8 cellular contexts compared by ENCODE assay signal in genomic region chr1:98053471-98054366, GRCh38.
A peak's percentile ranks its signal among the peaks of the same experiment; 100 is the strongest.
DNase-seq lines count a peak whose midpoint lies in the region; ATAC-seq and TF ChIP-seq lines count a peak whose summit lies in the region.

No MANE protein-coding gene starts in this region.

- H3K9me3 ChIP-seq in lower lobe of right lung: no peaks in the 10 kb centered on the region

- H3K4me3 ChIP-seq in lower lobe of right lung: peak overlapping the region; percentile 63

- H3K36me3 ChIP-seq in lower lobe of right lung: no peaks in the 10 kb centered on the region

- intact Hi-C loops in lower lobe of right lung (cut with DNase I): loop anchor here (10.0 kb wide), 1 partner anchor 411 kb away; no protein-coding TSS in a partner anchor

- TF ChIP-seq CTCF in lower lobe of right lung (IDR thresholded peaks at IDR 0.05): peak; percentile 98

- H3K27me3 ChIP-seq in lower lobe of right lung (ENCODE audit: low read depth): peaks cover 53% of the 10 kb centered on the region

- H3K27ac ChIP-seq in lower lobe of right lung: no peak overlapping the region

- peak; percentile 15 to 49 for DNase-seq in NCI-H524 (lab: John Stamatoyannopoulos, UW)
- DNase-seq in NCI-H524 treated with DMSO at 0.1 percent for 48 hours (lab: John Stamatoyannopoulos, UW): no peak
- peak; percentile 45 for DNase-seq in NCI-H1105 treated with DMSO at 0.1 percent for 48 hours (lab: John Stamatoyannopoulos, UW)
- peak; percentile 49 for DNase-seq in activated CD4-positive, alpha-beta T cell treated with anti-CD3 and anti-CD28 coated beads, Interleukin-2, amount 50 U/mL, for 1 hour
- DNase-seq in effector CD4-positive, alpha-beta T cell: peak; percentile 34
- DNase-seq in lower lobe of right lung: peak; percentile 69
- DNase-seq in stimulated activated CD4-positive, alpha-beta T cell treated with anti-CD3 and anti-CD28 coated beads, TNF-alpha, amount 100 ng/mL, for 24 hours (ENCODE audit: low read depth in 3 of 3): peak in 2 of 3 experiments; percentile 10 to 48

- ATAC-seq in HG02623 (IDR thresholded peaks at IDR 0.05; ENCODE audit: unreplicated experiment): peak; percentile 93
- peak; percentile 97 to 98 for ATAC-seq in lower lobe of right lung

- H3K4me1 ChIP-seq in lower lobe of right lung: peaks cover 10% of the 10 kb centered on the region
